Comparison of ENCODE assay signal across 18 cellular contexts in genomic region chr1:32891630-32892029, GRCh38. TPM values are rescaled to one million over a fixed set of nuclear protein-coding genes. Genes with fewer than 3 reads are reported as not detected.
DNase-seq lines count a peak whose midpoint lies in the region; ATAC-seq and TF ChIP-seq lines count a peak whose summit lies in the region.
"Had no signal": no experiment of that assay in that cellular context is flagged by ENCODE, and none has a peak within 500 bp of the region (broad histone marks: within the 10 kb centered on the region; RNA-seq: fewer than 3 reads in every experiment).

No MANE protein-coding gene starts in this region.

- no peaks in the 10 kb centered on the region for H3K9me3 ChIP-seq in CD8-positive, alpha-beta T cell (ENCODE audit: low read length)
- no peaks in the 10 kb centered on the region for H3K9me3 ChIP-seq in HEK293 (ENCODE audit: control insufficient read depth, insufficient read depth, low read depth, low read length)
- H3K9me3 ChIP-seq in OCI-LY7 (ENCODE audit: low read length), result no peaks in the 10 kb centered on the region

- H3K27me3 Mint-ChIP-seq in CD8-positive, alpha-beta T cell (ENCODE audit: low read depth), result peaks cover 71% of the 10 kb centered on the region
- peaks cover 62 to 100% of the 10 kb centered on the region in 2 donors for H3K27me3 Mint-ChIP-seq in effector memory CD8-positive, alpha-beta T cell
- H3K27me3 Mint-ChIP-seq in neural crest cell (ENCODE audit: low read depth), result peaks cover 72% of the 10 kb centered on the region

- no peaks in the 10 kb centered on the region for H3K9me2 ChIP-seq in OCI-LY7 (ENCODE audit: insufficient read depth, low read length)

- no peak overlapping the region for H3K27ac Mint-ChIP-seq in CD8-positive, alpha-beta T cell
- no peak overlapping the region for H3K27ac Mint-ChIP-seq in effector memory CD8-positive, alpha-beta T cell
- H3K27ac Mint-ChIP-seq in neural crest cell (ENCODE audit: unreplicated experiment), result no peak overlapping the region
- H3K27ac Mint-ChIP-seq: HFFc6 had no signal

- H3K27ac ChIP-seq in CD8-positive, alpha-beta T cell (ENCODE audit: low read depth, low read length), result no peak overlapping the region
- H3K27ac ChIP-seq in HEK293 (ENCODE audit: extremely low read depth, low read depth, low read length), result no peak overlapping the region
- H3K27ac ChIP-seq in OCI-LY7 (ENCODE audit: low read depth, low read length, poor library complexity, severe bottlenecking), result no peak overlapping the region

- H3K4me2 ChIP-seq in OCI-LY7 (ENCODE audit: low read length), result no peak overlapping the region

- no peak for TF ChIP-seq CTCF in CD8-positive, alpha-beta T cell (IDR thresholded peaks at IDR 0.05)
- TF ChIP-seq CTCF in HEK293 (tag by site-specific recombination; IDR thresholded peaks at IDR 0.05) (no peak), neural crest cell (conservative IDR thresholded peaks at IDR 0.05) (no peak), OCI-LY7 (conservative IDR thresholded peaks at IDR 0.05; ENCODE audit: low read length) (no peak)

- H3K9me3 Mint-ChIP-seq in CD8-positive, alpha-beta T cell, result no peaks in the 10 kb centered on the region
- H3K9me3 Mint-ChIP-seq in effector memory CD8-positive, alpha-beta T cell, result no peaks in the 10 kb centered on the region
- H3K9me3 Mint-ChIP-seq in neural crest cell, result no peaks in the 10 kb centered on the region

- H3K4me1 Mint-ChIP-seq in CD8-positive, alpha-beta T cell (ENCODE audit: low read depth), result peaks cover 10% of the 10 kb centered on the region
- H3K4me1 Mint-ChIP-seq in effector memory CD8-positive, alpha-beta T cell (ENCODE audit: low read depth in 2 of 2), result peaks cover 0 to 14% of the 10 kb centered on the region in 2 donors
- H3K4me1 Mint-ChIP-seq in neural crest cell, result peaks cover 11% of the 10 kb centered on the region

- H2AFZ ChIP-seq in OCI-LY7 (ENCODE audit: low read length), result no peak overlapping the region

- H3K36me3 Mint-ChIP-seq in CD8-positive, alpha-beta T cell, result no peaks in the 10 kb centered on the region
- H3K36me3 Mint-ChIP-seq in effector memory CD8-positive, alpha-beta T cell (ENCODE audit: insufficient read depth), result no peaks in the 10 kb centered on the region
- no peaks in the 10 kb centered on the region for H3K36me3 Mint-ChIP-seq in neural crest cell (ENCODE audit: low read depth)

- intact Hi-C loops in CD8-positive, alpha-beta T cell (cut with DNase I, micrococcal nuclease), result no loop called here
- intact Hi-C loops in OCI-LY7 (cut with micrococcal nuclease; ENCODE audit: unreplicated experiment), result no loop called here

- peak overlapping the region; percentile 67 for H3K4me3 Mint-ChIP-seq in CD8-positive, alpha-beta T cell
- peak overlapping the region; percentile 62 to 75 for H3K4me3 Mint-ChIP-seq in effector memory CD8-positive, alpha-beta T cell
- H3K4me3 Mint-ChIP-seq in neural crest cell, result peak overlapping the region; percentile 74

- no peaks in the 10 kb centered on the region for H3K4me1 ChIP-seq in CD8-positive, alpha-beta T cell (ENCODE audit: insufficient read depth, low read length)
- H3K4me1 ChIP-seq in HEK293 (ENCODE audit: control insufficient read depth, insufficient read depth, low read length), result no peaks in the 10 kb centered on the region
- peaks cover 4% of the 10 kb centered on the region for H3K4me1 ChIP-seq in OCI-LY7 (ENCODE audit: insufficient read depth, low read length, poor library complexity, severe bottlenecking)

- no TSS peak for BruUV-seq in OCI-LY7 (replicated peaks; lab: Mats Ljungman, UMichigan)

- H3K4me3 ChIP-seq in CD8-positive, alpha-beta T cell (ENCODE audit: low read depth, low read length), result no peak overlapping the region
- no peak overlapping the region for H3K4me3 ChIP-seq in HEK293 (ENCODE audit: low read depth, low read length)
- H3K4me3 ChIP-seq in OCI-LY7 (ENCODE audit: low read depth, low read length, poor library complexity, severe bottlenecking), result no peak overlapping the region

- no peaks in the 10 kb centered on the region for H3K79me2 ChIP-seq in OCI-LY7 (ENCODE audit: insufficient read depth, low read depth, low read length)

- no peak for DNase-seq in CD8-positive, alpha-beta T cell
- DNase-seq in effector memory CD8-positive, alpha-beta T cell, result no peak
- DNase-seq in neural crest cell (ENCODE audit: low read depth, low spot score), result no peak
- DNase-seq in OCI-LY7 (ENCODE audit: low spot score), result no peak
- DNase-seq in HPDE6-E6E7 (ENCODE audit: extremely low spot score), result no peak
- DNase-seq in EL, result no peak
- DNase-seq: AML-193, DMS53, HFFc6, KG1, NCI-H1436, NCI-H2029, NCI-H2171, NCI-H446, NCI-H748 treated with DMSO at 0.1 percent for 48 hours, RPMI8226, SIG-M5 had no signal

- peaks cover 19% of the 10 kb centered on the region for H3K27me3 ChIP-seq in CD8-positive, alpha-beta T cell (ENCODE audit: insufficient read depth, low read length)

- no peak for ATAC-seq in CD8-positive, alpha-beta T cell
- ATAC-seq in effector memory CD8-positive, alpha-beta T cell (replicated peaks), result no peak

- CTCF ChIA-PET in CD8-positive, alpha-beta T cell (lab: Charles Lee), result interaction anchor here (1.2 to 1.9 kb wide), 2 partner anchors 8 to 11 kb away, joined by 3 to 5 read pairs; no protein-coding TSS in a partner anchor
- CTCF ChIA-PET in HEK293 (lab: Yijun Ruan, JAX) (interaction anchor here (0.6 to 4.9 kb wide), 7 partner anchors 9 to 592 kb away, joined by 3 to 50 read pairs (median 3); no protein-coding TSS in a partner anchor), OCI-LY7 (lab: Charles Lee; ENCODE audit: unreplicated experiment) (interaction anchor here (0.9 kb wide), 1 partner anchor 25 kb away, joined by 3 read pairs; no protein-coding TSS in a partner anchor)

- no peaks in the 10 kb centered on the region for H3K36me3 ChIP-seq in CD8-positive, alpha-beta T cell (ENCODE audit: insufficient read depth, low read length)
- H3K36me3 ChIP-seq in HEK293 (ENCODE audit: control insufficient read depth in 2 of 2, insufficient read depth in 1 of 2, low read length in 2 of 2) (no peaks in the 10 kb centered on the region), OCI-LY7 (ENCODE audit: insufficient read depth, low read length) (no peaks in the 10 kb centered on the region)

- POLR2A ChIA-PET in CD8-positive, alpha-beta T cell (lab: Charles Lee), result no interaction called here
- POLR2A ChIA-PET in HEK293 (lab: Yijun Ruan, JAX) (no interaction called here), OCI-LY7 (lab: Charles Lee) (interaction anchor here (0.6 kb wide), 1 partner anchor 51 kb away, joined by 3 read pairs; no protein-coding TSS in a partner anchor)

- H4K20me1 ChIP-seq in OCI-LY7 (ENCODE audit: insufficient read depth, low read length), result no peaks in the 10 kb centered on the region

TF ChIP-seq in HEK293, 187 proteins besides CTCF, POLR2A, EP300 and RAD21:
- TF ChIP-seq ZNF660 (tag by site-specific recombination; IDR thresholded peaks at IDR 0.05) (no peak), ZNF664 (tag by site-specific recombination; IDR thresholded peaks at IDR 0.05) (peak; percentile 81; the same call in 1 of the 2 replicates)
TF ChIP-seq in HEK293: peak in this region for 1.

RNA-seq across cellular contexts. Expression of gene HPCA, which starts 5.3 kb away (rescaled TPM):
- not detected for total RNA-seq in CD8-positive, alpha-beta T cell
- total RNA-seq in neural crest cell (0.86 and 1.2 TPM in 2 replicates), OCI-LY7 (2022) (0.36 and 1.2 TPM in 2 replicates)
- 3.3 and 4.2 TPM in 2 replicates for total RNA-seq in OCI-LY7 (2014; rRNA removed; shearing (Covaris generic))

RNA-seq across cellular contexts. Expression of gene TMEM54, which starts 9.6 kb away (rescaled TPM):
- total RNA-seq in CD8-positive, alpha-beta T cell, result not detected
- 2.7 and 2.8 TPM in 2 replicates for total RNA-seq in neural crest cell
- total RNA-seq in OCI-LY7 (2014; rRNA removed; shearing (Covaris generic)), result 2.2 and 3.1 TPM in 2 replicates
- total RNA-seq in OCI-LY7 (2022), result 0.93 and 1.7 TPM in 2 replicates

RNA-seq across cellular contexts. Expression of gene FNDC5, which starts 20.9 kb away (rescaled TPM):
- total RNA-seq in CD8-positive, alpha-beta T cell, result not detected
- total RNA-seq in neural crest cell (26.8 and 28.7 TPM in 2 replicates), OCI-LY7 (2022) (not detected in 2 replicates)
- total RNA-seq in OCI-LY7 (2014; rRNA removed; shearing (Covaris generic)), result not detected in 2 replicates

Comparison
In these comparisons a context has a peak if more than half of its experiments do, and no peak if none do; other contexts are left out.
1. RNA of gene FNDC5, which starts 20.9 kb away (total RNA-seq): 26.8 to 28.7 TPM in neural crest cell; not detected in OCI-LY7 and not detected in CD8-positive, alpha-beta T cell; every median in the first group is over 10 times any median in the second.
2. Peak in every context shown above with its lines, with median percentiles within 50 percentile points of each other: H3K4me3 Mint-ChIP-seq.